Comparison of ENCODE assay signal across 1 cellular context in the genomic region with DNA sequence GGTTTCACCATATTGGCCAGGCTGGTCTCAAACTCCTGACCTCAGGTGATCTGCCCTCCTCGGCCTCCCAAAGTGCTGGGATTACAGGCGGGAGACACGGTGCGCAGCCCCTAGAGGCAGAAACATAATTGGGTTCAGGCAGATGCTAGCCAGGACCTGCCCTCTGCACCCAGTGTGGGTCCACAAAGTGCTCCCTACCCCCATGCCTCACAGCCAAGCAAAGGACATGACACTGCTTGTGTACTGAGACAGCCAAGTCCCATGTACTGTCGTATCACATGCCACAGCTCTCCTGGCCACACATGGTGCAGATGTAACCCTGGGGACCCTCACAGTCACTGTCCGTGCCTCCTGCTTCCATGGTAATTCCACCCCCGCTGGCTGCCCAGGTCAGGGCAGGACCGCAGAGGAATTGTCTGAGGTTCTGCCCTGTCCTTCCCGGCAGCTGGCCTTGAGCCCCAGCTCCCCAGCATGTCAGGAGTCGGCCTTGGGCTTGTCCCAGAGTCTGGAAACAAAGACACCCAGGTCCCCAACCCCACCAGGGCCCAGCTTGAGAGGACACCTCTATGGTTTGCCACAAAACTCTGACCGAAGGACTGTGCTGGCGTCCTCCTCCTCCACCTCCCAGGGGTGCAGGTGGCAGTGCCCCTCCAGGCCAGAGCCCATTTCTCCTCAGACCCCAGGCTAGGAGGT.
A peak's percentile ranks its signal among the peaks of the same experiment; 100 is the strongest.
TF ChIP-seq lines count a peak whose summit lies in the region.

No MANE protein-coding gene starts in this region.

TF ChIP-seq in HepG2, 621 proteins besides CTCF, POLR2A, EP300 and RAD21 (continued from another document and continues in another):
- TF ChIP-seq, protein P1, sequence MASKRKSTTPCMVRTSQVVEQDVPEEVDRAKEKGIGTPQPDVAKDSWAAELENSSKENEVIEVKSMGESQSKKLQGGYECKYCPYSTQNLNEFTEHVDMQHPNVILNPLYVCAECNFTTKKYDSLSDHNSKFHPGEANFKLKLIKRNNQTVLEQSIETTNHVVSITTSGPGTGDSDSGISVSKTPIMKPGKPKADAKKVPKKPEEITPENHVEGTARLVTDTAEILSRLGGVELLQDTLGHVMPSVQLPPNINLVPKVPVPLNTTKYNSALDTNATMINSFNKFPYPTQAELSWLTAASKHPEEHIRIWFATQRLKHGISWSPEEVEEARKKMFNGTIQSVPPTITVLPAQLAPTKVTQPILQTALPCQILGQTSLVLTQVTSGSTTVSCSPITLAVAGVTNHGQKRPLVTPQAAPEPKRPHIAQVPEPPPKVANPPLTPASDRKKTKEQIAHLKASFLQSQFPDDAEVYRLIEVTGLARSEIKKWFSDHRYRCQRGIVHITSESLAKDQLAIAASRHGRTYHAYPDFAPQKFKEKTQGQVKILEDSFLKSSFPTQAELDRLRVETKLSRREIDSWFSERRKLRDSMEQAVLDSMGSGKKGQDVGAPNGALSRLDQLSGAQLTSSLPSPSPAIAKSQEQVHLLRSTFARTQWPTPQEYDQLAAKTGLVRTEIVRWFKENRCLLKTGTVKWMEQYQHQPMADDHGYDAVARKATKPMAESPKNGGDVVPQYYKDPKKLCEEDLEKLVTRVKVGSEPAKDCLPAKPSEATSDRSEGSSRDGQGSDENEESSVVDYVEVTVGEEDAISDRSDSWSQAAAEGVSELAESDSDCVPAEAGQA (IDR thresholded peaks at IDR 0.05; ENCODE audit: low read depth) = no peak
- TF ChIP-seq, protein P1 (CRISPR knock-in tag; IDR thresholded peaks at IDR 0.05; ENCODE audit: borderline replicate concordance) = no peak
- no peak for TF ChIP-seq ZFP90 (CRISPR knock-in tag; IDR thresholded peaks at IDR 0.05; ENCODE audit: borderline replicate concordance)
- TF ChIP-seq RXRB (CRISPR knock-in tag; IDR thresholded peaks at IDR 0.05; ENCODE audit: borderline replicate concordance) = peak; percentile 12; the same call in 1 of the 2 replicates
- TF ChIP-seq ZNF331 (CRISPR knock-in tag; IDR thresholded peaks at IDR 0.05) = peak; percentile 12; the same call in 1 of the 2 replicates
- TF ChIP-seq, protein P2, sequence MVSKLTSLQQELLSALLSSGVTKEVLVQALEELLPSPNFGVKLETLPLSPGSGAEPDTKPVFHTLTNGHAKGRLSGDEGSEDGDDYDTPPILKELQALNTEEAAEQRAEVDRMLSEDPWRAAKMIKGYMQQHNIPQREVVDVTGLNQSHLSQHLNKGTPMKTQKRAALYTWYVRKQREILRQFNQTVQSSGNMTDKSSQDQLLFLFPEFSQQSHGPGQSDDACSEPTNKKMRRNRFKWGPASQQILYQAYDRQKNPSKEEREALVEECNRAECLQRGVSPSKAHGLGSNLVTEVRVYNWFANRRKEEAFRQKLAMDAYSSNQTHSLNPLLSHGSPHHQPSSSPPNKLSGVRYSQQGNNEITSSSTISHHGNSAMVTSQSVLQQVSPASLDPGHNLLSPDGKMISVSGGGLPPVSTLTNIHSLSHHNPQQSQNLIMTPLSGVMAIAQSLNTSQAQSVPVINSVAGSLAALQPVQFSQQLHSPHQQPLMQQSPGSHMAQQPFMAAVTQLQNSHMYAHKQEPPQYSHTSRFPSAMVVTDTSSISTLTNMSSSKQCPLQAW (CRISPR knock-in tag; IDR thresholded peaks at IDR 0.05) = peak; percentile 26; the same call in 1 of the 2 replicates
- TF ChIP-seq, protein P3, sequence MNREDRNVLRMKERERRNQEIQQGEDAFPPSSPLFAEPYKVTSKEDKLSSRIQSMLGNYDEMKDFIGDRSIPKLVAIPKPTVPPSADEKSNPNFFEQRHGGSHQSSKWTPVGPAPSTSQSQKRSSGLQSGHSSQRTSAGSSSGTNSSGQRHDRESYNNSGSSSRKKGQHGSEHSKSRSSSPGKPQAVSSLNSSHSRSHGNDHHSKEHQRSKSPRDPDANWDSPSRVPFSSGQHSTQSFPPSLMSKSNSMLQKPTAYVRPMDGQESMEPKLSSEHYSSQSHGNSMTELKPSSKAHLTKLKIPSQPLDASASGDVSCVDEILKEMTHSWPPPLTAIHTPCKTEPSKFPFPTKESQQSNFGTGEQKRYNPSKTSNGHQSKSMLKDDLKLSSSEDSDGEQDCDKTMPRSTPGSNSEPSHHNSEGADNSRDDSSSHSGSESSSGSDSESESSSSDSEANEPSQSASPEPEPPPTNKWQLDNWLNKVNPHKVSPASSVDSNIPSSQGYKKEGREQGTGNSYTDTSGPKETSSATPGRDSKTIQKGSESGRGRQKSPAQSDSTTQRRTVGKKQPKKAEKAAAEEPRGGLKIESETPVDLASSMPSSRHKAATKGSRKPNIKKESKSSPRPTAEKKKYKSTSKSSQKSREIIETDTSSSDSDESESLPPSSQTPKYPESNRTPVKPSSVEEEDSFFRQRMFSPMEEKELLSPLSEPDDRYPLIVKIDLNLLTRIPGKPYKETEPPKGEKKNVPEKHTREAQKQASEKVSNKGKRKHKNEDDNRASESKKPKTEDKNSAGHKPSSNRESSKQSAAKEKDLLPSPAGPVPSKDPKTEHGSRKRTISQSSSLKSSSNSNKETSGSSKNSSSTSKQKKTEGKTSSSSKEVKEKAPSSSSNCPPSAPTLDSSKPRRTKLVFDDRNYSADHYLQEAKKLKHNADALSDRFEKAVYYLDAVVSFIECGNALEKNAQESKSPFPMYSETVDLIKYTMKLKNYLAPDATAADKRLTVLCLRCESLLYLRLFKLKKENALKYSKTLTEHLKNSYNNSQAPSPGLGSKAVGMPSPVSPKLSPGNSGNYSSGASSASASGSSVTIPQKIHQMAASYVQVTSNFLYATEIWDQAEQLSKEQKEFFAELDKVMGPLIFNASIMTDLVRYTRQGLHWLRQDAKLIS (CRISPR knock-in tag; IDR thresholded peaks at IDR 0.05) = no peak
- TF ChIP-seq, protein P4, sequence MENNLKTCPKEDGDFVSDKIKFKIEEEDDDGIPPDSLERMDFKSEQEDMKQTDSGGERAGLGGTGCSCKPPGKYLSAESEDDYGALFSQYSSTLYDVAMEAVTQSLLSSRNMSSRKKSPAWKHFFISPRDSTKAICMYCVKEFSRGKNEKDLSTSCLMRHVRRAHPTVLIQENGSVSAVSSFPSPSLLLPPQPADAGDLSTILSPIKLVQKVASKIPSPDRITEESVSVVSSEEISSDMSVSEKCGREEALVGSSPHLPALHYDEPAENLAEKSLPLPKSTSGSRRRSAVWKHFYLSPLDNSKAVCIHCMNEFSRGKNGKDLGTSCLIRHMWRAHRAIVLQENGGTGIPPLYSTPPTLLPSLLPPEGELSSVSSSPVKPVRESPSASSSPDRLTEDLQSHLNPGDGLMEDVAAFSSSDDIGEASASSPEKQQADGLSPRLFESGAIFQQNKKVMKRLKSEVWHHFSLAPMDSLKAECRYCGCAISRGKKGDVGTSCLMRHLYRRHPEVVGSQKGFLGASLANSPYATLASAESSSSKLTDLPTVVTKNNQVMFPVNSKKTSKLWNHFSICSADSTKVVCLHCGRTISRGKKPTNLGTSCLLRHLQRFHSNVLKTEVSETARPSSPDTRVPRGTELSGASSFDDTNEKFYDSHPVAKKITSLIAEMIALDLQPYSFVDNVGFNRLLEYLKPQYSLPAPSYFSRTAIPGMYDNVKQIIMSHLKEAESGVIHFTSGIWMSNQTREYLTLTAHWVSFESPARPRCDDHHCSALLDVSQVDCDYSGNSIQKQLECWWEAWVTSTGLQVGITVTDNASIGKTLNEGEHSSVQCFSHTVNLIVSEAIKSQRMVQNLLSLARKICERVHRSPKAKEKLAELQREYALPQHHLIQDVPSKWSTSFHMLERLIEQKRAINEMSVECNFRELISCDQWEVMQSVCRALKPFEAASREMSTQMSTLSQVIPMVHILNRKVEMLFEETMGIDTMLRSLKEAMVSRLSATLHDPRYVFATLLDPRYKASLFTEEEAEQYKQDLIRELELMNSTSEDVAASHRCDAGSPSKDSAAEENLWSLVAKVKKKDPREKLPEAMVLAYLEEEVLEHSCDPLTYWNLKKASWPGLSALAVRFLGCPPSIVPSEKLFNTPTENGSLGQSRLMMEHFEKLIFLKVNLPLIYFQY (CRISPR knock-in tag; IDR thresholded peaks at IDR 0.05; ENCODE audit: borderline replicate concordance) = peak; percentile 55; the same call in 1 of the 2 replicates
- TF ChIP-seq ZNF788 (CRISPR knock-in tag; IDR thresholded peaks at IDR 0.05; ENCODE audit: borderline replicate concordance) = 0 out of 2 replicates have a peak, but pooled peaks have one; percentile 50
- TF ChIP-seq ZNF567 (CRISPR knock-in tag; IDR thresholded peaks at IDR 0.05; ENCODE audit: borderline replicate concordance) = peak; percentile 37; the same call in 1 of the 2 replicates
- no peak for TF ChIP-seq TMF1 (CRISPR knock-in tag; IDR thresholded peaks at IDR 0.05; ENCODE audit: low read depth)
- peak; percentile 47 for TF ChIP-seq TEAD3 (CRISPR knock-in tag; optimal IDR thresholded peaks at IDR 0.05; ENCODE audit: borderline replicate concordance)
- TF ChIP-seq, protein P5, sequence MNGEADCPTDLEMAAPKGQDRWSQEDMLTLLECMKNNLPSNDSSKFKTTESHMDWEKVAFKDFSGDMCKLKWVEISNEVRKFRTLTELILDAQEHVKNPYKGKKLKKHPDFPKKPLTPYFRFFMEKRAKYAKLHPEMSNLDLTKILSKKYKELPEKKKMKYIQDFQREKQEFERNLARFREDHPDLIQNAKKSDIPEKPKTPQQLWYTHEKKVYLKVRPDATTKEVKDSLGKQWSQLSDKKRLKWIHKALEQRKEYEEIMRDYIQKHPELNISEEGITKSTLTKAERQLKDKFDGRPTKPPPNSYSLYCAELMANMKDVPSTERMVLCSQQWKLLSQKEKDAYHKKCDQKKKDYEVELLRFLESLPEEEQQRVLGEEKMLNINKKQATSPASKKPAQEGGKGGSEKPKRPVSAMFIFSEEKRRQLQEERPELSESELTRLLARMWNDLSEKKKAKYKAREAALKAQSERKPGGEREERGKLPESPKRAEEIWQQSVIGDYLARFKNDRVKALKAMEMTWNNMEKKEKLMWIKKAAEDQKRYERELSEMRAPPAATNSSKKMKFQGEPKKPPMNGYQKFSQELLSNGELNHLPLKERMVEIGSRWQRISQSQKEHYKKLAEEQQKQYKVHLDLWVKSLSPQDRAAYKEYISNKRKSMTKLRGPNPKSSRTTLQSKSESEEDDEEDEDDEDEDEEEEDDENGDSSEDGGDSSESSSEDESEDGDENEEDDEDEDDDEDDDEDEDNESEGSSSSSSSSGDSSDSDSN (CRISPR knock-in tag; IDR thresholded peaks at IDR 0.05) = peak; percentile 64
- TF ChIP-seq ZNF607 (CRISPR knock-in tag; IDR thresholded peaks at IDR 0.05; ENCODE audit: borderline replicate concordance) = 0 out of 2 replicates have a peak, but pooled peaks have one; percentile 24
- TF ChIP-seq NCOA2 (CRISPR knock-in tag; IDR thresholded peaks at IDR 0.05) = no peak
- TF ChIP-seq, protein P6, sequence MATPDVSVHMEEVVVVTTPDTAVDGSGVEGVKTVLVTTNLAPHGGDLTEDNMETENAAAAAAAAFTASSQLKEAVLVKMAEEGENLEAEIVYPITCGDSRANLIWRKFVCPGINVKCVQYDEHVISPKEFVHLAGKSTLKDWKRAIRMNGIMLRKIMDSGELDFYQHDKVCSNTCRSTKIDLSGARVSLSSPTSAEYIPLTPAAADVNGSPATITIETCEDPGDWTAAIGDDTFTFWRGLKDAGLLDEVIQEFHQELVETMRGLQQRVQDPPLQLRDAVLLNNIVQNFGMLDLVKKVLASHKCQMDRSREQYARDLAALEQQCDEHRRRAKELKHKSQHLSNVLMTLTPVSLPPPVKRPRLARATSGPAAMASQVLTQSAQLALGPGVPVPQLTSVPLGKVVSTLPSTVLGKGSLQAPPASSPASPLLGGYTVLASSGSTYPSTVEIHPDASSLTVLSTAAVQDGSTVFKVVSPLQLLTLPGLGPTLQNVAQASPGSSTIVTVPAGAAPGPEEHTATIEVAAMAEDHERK (CRISPR knock-in tag; IDR thresholded peaks at IDR 0.05; ENCODE audit: low read depth) = no peak
- peak; percentile 24 for TF ChIP-seq ZNF883 (CRISPR knock-in tag; IDR thresholded peaks at IDR 0.05; ENCODE audit: not compliant biosample characterization)
- no peak for TF ChIP-seq FOXA1 (IDR thresholded peaks at IDR 0.05)
- 0 out of 2 replicates have a peak, but pooled peaks have one; percentile 25 for TF ChIP-seq FOXA1 (CRISPR knock-in tag; IDR thresholded peaks at IDR 0.05)
- 0 out of 2 replicates have a peak, but pooled peaks have one; percentile 17 for TF ChIP-seq SPEN (CRISPR knock-in tag; IDR thresholded peaks at IDR 0.05; ENCODE audit: low read depth)
- no peak for TF ChIP-seq SATB2 (CRISPR knock-in tag; IDR thresholded peaks at IDR 0.05)
- TF ChIP-seq FOXA3 (CRISPR knock-in tag; IDR thresholded peaks at IDR 0.05) = 0 out of 2 replicates have a peak, but pooled peaks have one; percentile 22
- TF ChIP-seq ZNF558 (CRISPR knock-in tag; IDR thresholded peaks at IDR 0.05; ENCODE audit: borderline replicate concordance) = no peak
- no peak for TF ChIP-seq ZBTB20 (CRISPR knock-in tag; IDR thresholded peaks at IDR 0.05; ENCODE audit: borderline replicate concordance, low read depth)
- TF ChIP-seq ZNF772 (CRISPR knock-in tag; IDR thresholded peaks at IDR 0.05) = 0 out of 2 replicates have a peak, but pooled peaks have one; percentile 28
- no peak for TF ChIP-seq JUN (CRISPR knock-in tag; IDR thresholded peaks at IDR 0.05)
- TF ChIP-seq NONO (IDR thresholded peaks at IDR 0.05) = no peak
- peak; percentile 45; the same call in 1 of the 2 replicates for TF ChIP-seq NONO (CRISPR knock-in tag; conservative IDR thresholded peaks at IDR 0.05)
- TF ChIP-seq, protein P7, sequence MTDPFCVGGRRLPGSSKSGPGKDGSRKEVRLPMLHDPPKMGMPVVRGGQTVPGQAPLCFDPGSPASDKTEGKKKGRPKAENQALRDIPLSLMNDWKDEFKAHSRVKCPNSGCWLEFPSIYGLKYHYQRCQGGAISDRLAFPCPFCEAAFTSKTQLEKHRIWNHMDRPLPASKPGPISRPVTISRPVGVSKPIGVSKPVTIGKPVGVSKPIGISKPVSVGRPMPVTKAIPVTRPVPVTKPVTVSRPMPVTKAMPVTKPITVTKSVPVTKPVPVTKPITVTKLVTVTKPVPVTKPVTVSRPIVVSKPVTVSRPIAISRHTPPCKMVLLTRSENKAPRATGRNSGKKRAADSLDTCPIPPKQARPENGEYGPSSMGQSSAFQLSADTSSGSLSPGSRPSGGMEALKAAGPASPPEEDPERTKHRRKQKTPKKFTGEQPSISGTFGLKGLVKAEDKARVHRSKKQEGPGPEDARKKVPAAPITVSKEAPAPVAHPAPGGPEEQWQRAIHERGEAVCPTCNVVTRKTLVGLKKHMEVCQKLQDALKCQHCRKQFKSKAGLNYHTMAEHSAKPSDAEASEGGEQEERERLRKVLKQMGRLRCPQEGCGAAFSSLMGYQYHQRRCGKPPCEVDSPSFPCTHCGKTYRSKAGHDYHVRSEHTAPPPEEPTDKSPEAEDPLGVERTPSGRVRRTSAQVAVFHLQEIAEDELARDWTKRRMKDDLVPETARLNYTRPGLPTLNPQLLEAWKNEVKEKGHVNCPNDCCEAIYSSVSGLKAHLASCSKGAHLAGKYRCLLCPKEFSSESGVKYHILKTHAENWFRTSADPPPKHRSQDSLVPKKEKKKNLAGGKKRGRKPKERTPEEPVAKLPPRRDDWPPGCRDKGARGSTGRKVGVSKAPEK (CRISPR knock-in tag; IDR thresholded peaks at IDR 0.05; ENCODE audit: borderline replicate concordance) = 0 out of 2 replicates have a peak, but pooled peaks have one; percentile 45
